In the genomic region with DNA sequence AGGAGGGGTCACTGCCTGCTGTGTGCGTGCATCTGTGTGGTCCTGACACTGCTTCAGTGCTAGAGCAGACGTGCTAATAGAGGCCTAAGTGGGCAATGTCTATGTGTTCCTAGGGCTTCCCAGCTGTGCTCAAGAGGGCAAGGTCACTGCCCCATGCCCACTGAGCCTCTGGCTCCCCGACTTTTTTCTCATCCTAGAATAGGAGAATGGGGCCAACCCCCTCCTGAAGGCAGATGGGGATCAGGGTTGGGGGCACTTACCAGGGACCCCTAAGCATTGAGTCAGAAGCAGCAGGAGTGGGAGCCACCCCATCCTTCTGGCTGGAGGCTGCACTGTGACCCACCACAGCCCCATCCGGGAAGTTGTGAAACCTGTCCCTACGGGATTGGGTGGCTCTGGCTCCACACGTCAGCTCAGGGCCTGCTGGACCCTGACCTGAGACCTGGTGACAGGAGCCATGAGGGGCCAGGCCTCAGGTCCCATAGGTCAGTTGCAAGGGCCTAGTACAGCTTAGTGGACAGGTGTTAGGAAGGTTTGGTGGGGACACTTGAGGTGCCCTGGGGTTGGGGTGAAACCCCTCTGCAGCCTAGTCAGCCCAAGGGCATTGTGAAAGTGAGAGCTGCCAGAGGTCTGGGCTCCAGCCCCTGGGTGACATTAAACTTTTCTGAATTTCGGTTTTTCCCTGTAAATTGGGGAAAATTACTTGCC, we compare ENCODE assay signal across 9 cellular contexts. TPM values are rescaled to one million over a fixed set of nuclear protein-coding genes. Genes with fewer than 3 reads are reported as not detected.
DNase-seq lines count a peak whose midpoint lies in the region; ATAC-seq and TF ChIP-seq lines count a peak whose summit lies in the region.
"Not testable (repeated sequence)": the region's sequence is repeated elsewhere in the genome, so short reads cannot be mapped to it uniquely, and the experiment has no call there.
"Had no signal": no experiment of that assay in that cellular context is flagged by ENCODE, and none has a peak within 500 bp of the region (broad histone marks: within the 10 kb centered on the region; RNA-seq: fewer than 3 reads in every experiment).

No MANE protein-coding gene starts in this region.

- CTCF ChIA-PET in Calu3 (lab: Charles Lee): not testable (repeated sequence)
- CTCF ChIA-PET in HEK293 (lab: Yijun Ruan, JAX): interaction anchor here (1.1 kb wide), 1 partner anchor 149 kb away, joined by 5 read pairs; no protein-coding TSS in a partner anchor
- CTCF ChIA-PET in activated CD8-positive, alpha-beta memory T cell treated with anti-CD3 and anti-CD28 coated beads, Interleukin-2, amount 10 ng/mL, durations not matched to agents 7 days and 5 days (lab: Charles Lee): interaction anchor here (0.6 to 2.6 kb wide), 2 partner anchors 149 to 1021 kb away, joined by 3 to 10 read pairs; no protein-coding TSS in a partner anchor

- DNase-seq in Calu3; MG63; activated CD8-positive, alpha-beta memory T cell treated with anti-CD3 and anti-CD28 coated beads, Interleukin-2, amount 10 ng/mL, durations not matched to agents 7 days and 5 days; neural progenitor cell (ENCODE audit: low spot score): not testable (repeated sequence)

- H2AFZ ChIP-seq in neural progenitor cell (replicated peaks): peak overlapping the region; percentile 75

- peak overlapping the region; percentile 71; the same call in 1 of the 2 replicates for H3K27ac ChIP-seq in HEK293 (ENCODE audit: extremely low read depth, low read depth, low read length)
- not testable (repeated sequence) for H3K27ac ChIP-seq in neural progenitor cell; subcutaneous abdominal adipose tissue (ENCODE audit: low read depth, low read length)

- H3K9me3 Mint-ChIP-seq in Calu3 (ENCODE audit: low read depth, unreplicated experiment); activated CD8-positive, alpha-beta memory T cell treated with anti-CD3 and anti-CD28 coated beads, Interleukin-2, amount 10 ng/mL, durations not matched to agents 7 days and 5 days (ENCODE audit: low read depth); dendritic cell treated with granulocyte-macrophage colony-stimulating factor and Interleukin-4, amounts not matched to agents 40 ng/mL and 50 ng/mL, for 4 days; neural progenitor cell: not testable (repeated sequence)

- H3F3A ChIP-seq in neural progenitor cell (ENCODE audit: low read depth): peaks cover 19% of the 10 kb centered on the region

- not testable (repeated sequence) for H3K9me3 ChIP-seq in HEK293 (ENCODE audit: control insufficient read depth, insufficient read depth, low read depth, low read length); MG63; iPS-18c (ENCODE audit: control insufficient read depth, insufficient read depth, low read length); neural progenitor cell (ENCODE audit: low read depth); subcutaneous abdominal adipose tissue (ENCODE audit: control insufficient read depth in 5 of 5, low read length in 5 of 5)

- peaks cover 10% of the 10 kb centered on the region for H3K4me1 Mint-ChIP-seq in Calu3 (ENCODE audit: low read depth, unreplicated experiment)
- H3K4me1 Mint-ChIP-seq in activated CD8-positive, alpha-beta memory T cell treated with anti-CD3 and anti-CD28 coated beads, Interleukin-2, amount 10 ng/mL, durations not matched to agents 7 days and 5 days: peaks cover 31% of the 10 kb centered on the region
- H3K4me1 Mint-ChIP-seq in dendritic cell treated with granulocyte-macrophage colony-stimulating factor and Interleukin-4, amounts not matched to agents 40 ng/mL and 50 ng/mL, for 4 days (ENCODE audit: low read depth): peaks cover 40% of the 10 kb centered on the region
- H3K4me1 Mint-ChIP-seq in neural progenitor cell: peaks cover 20% of the 10 kb centered on the region

- H3K36me3 ChIP-seq in HEK293 (ENCODE audit: control insufficient read depth in 2 of 2, insufficient read depth in 1 of 2, low read length in 2 of 2): peaks cover 0 to 13% of the 10 kb centered on the region in 2 experiments; a peak in 1 of 3 replicates
- not testable (repeated sequence) for H3K36me3 ChIP-seq in MG63, neural progenitor cell
- peaks cover 0 to 13% (median 8%) of the 10 kb centered on the region in 5 donors for H3K36me3 ChIP-seq in subcutaneous abdominal adipose tissue (ENCODE audit: control insufficient read depth in 5 of 5, insufficient read depth in 5 of 5, low read length in 5 of 5)

- H3K27me3 ChIP-seq in MG63; subcutaneous abdominal adipose tissue (ENCODE audit: control insufficient read depth in 5 of 5, insufficient read depth in 4 of 5, low read length in 5 of 5): not testable (repeated sequence)
- peaks cover 19% of the 10 kb centered on the region for H3K27me3 ChIP-seq in neural progenitor cell

- H3K4me1 ChIP-seq in HEK293 (ENCODE audit: control insufficient read depth, insufficient read depth, low read length); neural progenitor cell: not testable (repeated sequence)
- peaks cover 0 to 41% (median 32%) of the 10 kb centered on the region in 5 donors for H3K4me1 ChIP-seq in subcutaneous abdominal adipose tissue (ENCODE audit: control insufficient read depth in 5 of 5, insufficient read depth in 5 of 5, low read length in 5 of 5)

- intact Hi-C loops in Calu3 (cut with micrococcal nuclease; ENCODE audit: unreplicated experiment); dendritic cell treated with granulocyte-macrophage colony-stimulating factor and Interleukin-4, amounts not matched to agents 40 ng/mL and 50 ng/mL, for 4 days (cut with micrococcal nuclease): not testable (repeated sequence)

- BruUV-seq in Calu3 (replicated peaks; lab: Mats Ljungman, UMichigan): not testable (repeated sequence)

- POLR2A ChIA-PET in HEK293 (lab: Yijun Ruan, JAX): interaction anchor here (1.4 kb wide), 1 partner anchor 8 kb away, joined by 4 read pairs; no protein-coding TSS in a partner anchor

- H3K36me3 Mint-ChIP-seq in Calu3 (ENCODE audit: insufficient read depth, unreplicated experiment): peaks cover 46% of the 10 kb centered on the region
- not testable (repeated sequence) for H3K36me3 Mint-ChIP-seq in activated CD8-positive, alpha-beta memory T cell treated with anti-CD3 and anti-CD28 coated beads, Interleukin-2, amount 10 ng/mL, durations not matched to agents 7 days and 5 days; neural progenitor cell
- peaks cover 32% of the 10 kb centered on the region for H3K36me3 Mint-ChIP-seq in dendritic cell treated with granulocyte-macrophage colony-stimulating factor and Interleukin-4, amounts not matched to agents 40 ng/mL and 50 ng/mL, for 4 days (ENCODE audit: low read depth)

- peaks cover 18% of the 10 kb centered on the region for H3K79me2 ChIP-seq in neural progenitor cell (ENCODE audit: low read depth)

- H3K27me3 Mint-ChIP-seq in Calu3 (ENCODE audit: unreplicated experiment); activated CD8-positive, alpha-beta memory T cell treated with anti-CD3 and anti-CD28 coated beads, Interleukin-2, amount 10 ng/mL, durations not matched to agents 7 days and 5 days; neural progenitor cell (ENCODE audit: insufficient read depth, low read depth): not testable (repeated sequence)
- H3K27me3 Mint-ChIP-seq in dendritic cell treated with granulocyte-macrophage colony-stimulating factor and Interleukin-4, amounts not matched to agents 40 ng/mL and 50 ng/mL, for 4 days: peaks cover 36% of the 10 kb centered on the region

- H3K4me3 ChIP-seq in HEK293 (ENCODE audit: low read depth, low read length): not testable (repeated sequence)
- H3K4me3 ChIP-seq in MG63: peak overlapping the region; percentile 86
- peak overlapping the region; percentile 77; the same call in 1 of the 2 replicates for H3K4me3 ChIP-seq in iPS-18c (ENCODE audit: insufficient read depth, low read depth, low read length)
- H3K4me3 ChIP-seq in neural progenitor cell: peak overlapping the region; percentile 73
- H3K4me3 ChIP-seq in subcutaneous abdominal adipose tissue (ENCODE audit: low read depth in 1 of 5, low read length in 5 of 5): peak overlapping the region; percentile 85 to 97 (median 93)

- not testable (repeated sequence) for ATAC-seq in activated CD8-positive, alpha-beta memory T cell treated with anti-CD3 and anti-CD28 coated beads, Interleukin-2, amount 10 ng/mL, durations not matched to agents 7 days and 5 days

- not testable (repeated sequence) for TF ChIP-seq CTCF in Calu3 (IDR thresholded peaks at IDR 0.05; ENCODE audit: unreplicated experiment); HEK293 (tag by site-specific recombination; IDR thresholded peaks at IDR 0.05); neural progenitor cell (IDR thresholded peaks at IDR 0.05)

- H3K27ac Mint-ChIP-seq in Calu3 (ENCODE audit: unreplicated experiment): peak overlapping the region; percentile 88
- H3K27ac Mint-ChIP-seq in activated CD8-positive, alpha-beta memory T cell treated with anti-CD3 and anti-CD28 coated beads, Interleukin-2, amount 10 ng/mL, durations not matched to agents 7 days and 5 days: peak overlapping the region; percentile 92
- peak overlapping the region; percentile 90 for H3K27ac Mint-ChIP-seq in dendritic cell treated with granulocyte-macrophage colony-stimulating factor and Interleukin-4, amounts not matched to agents 40 ng/mL and 50 ng/mL, for 4 days
- not testable (repeated sequence) for H3K27ac Mint-ChIP-seq in neural progenitor cell

- peak overlapping the region; percentile 95 for H3K4me3 Mint-ChIP-seq in Calu3 (ENCODE audit: low read depth, unreplicated experiment)
- H3K4me3 Mint-ChIP-seq in activated CD8-positive, alpha-beta memory T cell treated with anti-CD3 and anti-CD28 coated beads, Interleukin-2, amount 10 ng/mL, durations not matched to agents 7 days and 5 days: peak overlapping the region; percentile 90
- peak overlapping the region; percentile 100 for H3K4me3 Mint-ChIP-seq in dendritic cell treated with granulocyte-macrophage colony-stimulating factor and Interleukin-4, amounts not matched to agents 40 ng/mL and 50 ng/mL, for 4 days
- peak overlapping the region; percentile 95 for H3K4me3 Mint-ChIP-seq in neural progenitor cell

- H3K9ac ChIP-seq in neural progenitor cell (peak overlapping the region; percentile 59), subcutaneous abdominal adipose tissue (ENCODE audit: low read length in 5 of 5) (peak overlapping the region in 4 of 5 donors; percentile 88 to 99 (median 98))

- not testable (repeated sequence) for H4K20me1 ChIP-seq in neural progenitor cell (ENCODE audit: low read depth)

- peak overlapping the region; percentile 91 for H3K4me2 ChIP-seq in neural progenitor cell

RNA-seq across cellular contexts. Expression of gene MST1, which starts 0.8 kb away (rescaled TPM):
- total RNA-seq in Calu3 (2022) (8.0 and 10.5 TPM in 2 replicates), neural progenitor cell (ENCODE audit: low replicate concordance) (2.7 and 8.8 TPM in 2 replicates)
- 0.33 TPM in 1 of 2 replicates, not detected in the other for total RNA-seq in MG63 (2014; rRNA removed; shearing (Covaris generic); ENCODE audit: low replicate concordance)
- total RNA-seq in activated CD8-positive, alpha-beta memory T cell treated with anti-CD3 and anti-CD28 coated beads, Interleukin-2, amount 10 ng/mL, durations not matched to agents 7 days and 5 days: 1 to 10 TPM; 7.3 to 9.3 TPM

RNA-seq across cellular contexts. Expression of gene RNF123, which starts 0.9 kb away (rescaled TPM):
- total RNA-seq in Calu3 (2022): 38.6 and 52.5 TPM in 2 replicates
- total RNA-seq in MG63 (2014; rRNA removed; shearing (Covaris generic); ENCODE audit: low replicate concordance): 8.5 TPM in 2 replicates
- 10 to 100 TPM; 50.0 to 58.9 TPM for total RNA-seq in activated CD8-positive, alpha-beta memory T cell treated with anti-CD3 and anti-CD28 coated beads, Interleukin-2, amount 10 ng/mL, durations not matched to agents 7 days and 5 days
- total RNA-seq in neural progenitor cell (ENCODE audit: low replicate concordance): 15.0 and 34.4 TPM in 2 replicates

RNA-seq across cellular contexts. Expression of gene APEH, which starts 14.3 kb away (rescaled TPM):
- 187 and 207 TPM in 2 replicates for total RNA-seq in Calu3 (2022)
- 53.9 and 87.5 TPM in 2 replicates for total RNA-seq in MG63 (2014; rRNA removed; shearing (Covaris generic); ENCODE audit: low replicate concordance)
- total RNA-seq in activated CD8-positive, alpha-beta memory T cell treated with anti-CD3 and anti-CD28 coated beads, Interleukin-2, amount 10 ng/mL, durations not matched to agents 7 days and 5 days: 100 to 1,000 TPM; 150 to 172 TPM
- total RNA-seq in neural progenitor cell (ENCODE audit: low replicate concordance): 132 and 160 TPM in 2 replicates

RNA-seq across cellular contexts. Expression of gene AMIGO3, which starts 31.0 kb away (rescaled TPM):
- total RNA-seq in Calu3 (2022) (0.49 and 0.73 TPM in 2 replicates), neural progenitor cell (ENCODE audit: low replicate concordance) (2.6 TPM in 1 of 2 replicates, not detected in the other)
- total RNA-seq in MG63 (2014; rRNA removed; shearing (Covaris generic); ENCODE audit: low replicate concordance): 2.1 TPM in 1 of 2 replicates, not detected in the other
- 1 to 10 TPM in 1 of 2 experiments, under 1 TPM in 1; 0.19 to 1.2 TPM for total RNA-seq in activated CD8-positive, alpha-beta memory T cell treated with anti-CD3 and anti-CD28 coated beads, Interleukin-2, amount 10 ng/mL, durations not matched to agents 7 days and 5 days
- total RNA-seq: ureter had no signal

RNA-seq across cellular contexts. Expression of gene GMPPB, which starts 35.3 kb away (rescaled TPM):
- total RNA-seq in Calu3 (2022) (35.8 and 42.4 TPM in 2 replicates), neural progenitor cell (ENCODE audit: low replicate concordance) (10.6 and 18.8 TPM in 2 replicates)
- 16.8 and 19.4 TPM in 2 replicates for total RNA-seq in MG63 (2014; rRNA removed; shearing (Covaris generic); ENCODE audit: low replicate concordance)
- 10 to 100 TPM; 46.6 to 47.9 TPM for total RNA-seq in activated CD8-positive, alpha-beta memory T cell treated with anti-CD3 and anti-CD28 coated beads, Interleukin-2, amount 10 ng/mL, durations not matched to agents 7 days and 5 days
